In the genomic region with DNA sequence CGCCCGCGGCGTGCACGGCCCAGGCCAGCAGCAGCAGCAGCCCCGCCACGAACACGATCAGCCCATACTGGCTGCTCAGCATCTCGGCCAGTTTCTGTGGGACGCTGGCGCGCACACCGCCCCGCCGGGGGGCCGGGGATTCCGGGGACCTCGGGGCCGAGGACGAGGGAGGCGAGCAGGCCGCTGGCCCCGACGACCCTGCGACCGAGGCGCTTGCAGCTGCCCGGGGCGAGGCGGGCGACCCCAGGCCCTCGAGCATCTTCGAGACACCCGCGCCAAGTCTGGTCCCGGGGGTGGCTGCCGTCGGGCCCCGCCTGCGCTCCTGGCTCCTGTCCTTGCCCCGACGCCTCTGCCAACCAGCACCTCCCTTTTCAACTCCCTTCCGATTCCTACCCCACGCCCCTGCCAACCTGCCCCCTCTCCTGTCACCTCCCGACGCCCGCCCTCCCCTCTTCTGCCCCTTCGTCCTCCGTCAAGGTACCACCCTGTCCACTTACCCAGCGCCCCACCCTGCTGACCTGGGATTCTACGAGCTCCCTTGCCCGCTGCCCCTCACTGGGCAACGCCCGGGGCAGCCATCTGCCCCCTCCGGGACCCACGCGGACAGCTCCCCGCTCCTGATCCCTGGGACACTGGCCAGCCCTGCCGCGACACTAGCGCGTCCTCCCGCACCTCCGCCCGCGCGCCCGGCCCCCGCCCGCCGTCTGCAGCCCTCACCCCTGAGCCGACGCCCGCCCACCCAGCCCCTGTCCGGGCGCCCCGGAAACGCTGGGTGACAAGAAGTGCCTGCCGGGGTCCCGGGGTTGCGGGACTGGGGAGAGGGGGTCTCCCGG, we compare ENCODE assay signal across 25 cellular contexts. TPM values are rescaled to one million over a fixed set of nuclear protein-coding genes. Genes with fewer than 3 reads are reported as not detected.
DNase-seq lines count a peak whose midpoint lies in the region; ATAC-seq, FAIRE-seq and TF ChIP-seq lines count a peak whose summit lies in the region.
"Had no signal": no experiment of that assay in that cellular context is flagged by ENCODE, and none has a peak within 500 bp of the region (broad histone marks: within the 10 kb centered on the region; RNA-seq: fewer than 3 reads in every experiment).

A gene with protein sequence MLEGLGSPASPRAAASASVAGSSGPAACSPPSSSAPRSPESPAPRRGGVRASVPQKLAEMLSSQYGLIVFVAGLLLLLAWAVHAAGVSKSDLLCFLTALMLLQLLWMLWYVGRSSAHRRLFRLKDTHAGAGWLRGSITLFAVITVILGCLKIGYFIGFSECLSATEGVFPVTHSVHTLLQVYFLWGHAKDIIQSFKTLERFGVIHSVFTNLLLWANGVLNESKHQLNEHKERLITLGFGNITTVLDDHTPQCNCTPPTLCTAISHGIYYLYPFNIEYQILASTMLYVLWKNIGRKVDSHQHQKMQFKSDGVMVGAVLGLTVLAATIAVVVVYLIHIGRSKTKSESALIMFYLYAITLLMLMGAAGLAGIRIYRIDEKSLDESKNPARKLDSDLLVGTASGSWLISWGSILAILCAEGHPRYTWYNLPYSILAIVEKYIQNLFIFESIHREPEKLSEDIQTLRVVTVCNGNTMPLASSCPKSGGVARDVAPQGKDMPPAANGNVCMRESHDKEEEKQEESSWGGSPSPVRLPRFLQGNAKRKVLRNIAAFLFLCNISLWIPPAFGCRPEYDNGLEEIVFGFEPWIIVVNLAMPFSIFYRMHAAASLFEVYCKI (minus strand): TSS at position 324 of the 833 bp plus-strand sequence. CDS start 65 bp downstream, at position 259.

- no peak for TF ChIP-seq EP300 in H1 (IDR thresholded peaks at IDR 0.05; ENCODE audit: borderline replicate concordance in 1 of 2, low read depth in 2 of 2, low read length in 2 of 2)

- no peaks in the 10 kb centered on the region for H3K79me2 ChIP-seq in H1 (ENCODE audit: control insufficient read depth in 1 of 2, insufficient read depth in 2 of 2, low read length in 2 of 2)

- H4K5ac ChIP-seq in H1 (ENCODE audit: insufficient read length, low read depth, low read length) = no peak within 1 kb of the TSS

- no peak for TF ChIP-seq RAD21 in H1 (IDR thresholded peaks at IDR 0.05 in 1 of 2, conservative IDR thresholded peaks at IDR 0.05 in 1 of 2; ENCODE audit: low read depth in 2 of 2, low read length in 2 of 2)

- H3K9me3 ChIP-seq in CD4-positive, CD25-positive, alpha-beta regulatory T cell (ENCODE audit: control insufficient read depth in 2 of 2, low read length in 2 of 2) = no peaks in the 10 kb centered on the region
- H3K9me3 ChIP-seq in HUES48 (ENCODE audit: control insufficient read depth, insufficient read depth, low read length) (no peaks in the 10 kb centered on the region), H1 (ENCODE audit: insufficient read depth in 2 of 2, low read depth in 1 of 2, low read length in 1 of 2) (peaks cover 0 to 5% of the 10 kb centered on the region in 2 experiments; a peak in 1 of 4 replicates)
- H3K9me3 ChIP-seq: neutrophil, upper lobe of right lung had no signal

- H4K91ac ChIP-seq in H1 (replicated peaks; ENCODE audit: insufficient read length, low read length) = no peak within 1 kb of the TSS

- H3K27me3 Mint-ChIP-seq in CD4-positive, CD25-positive, alpha-beta regulatory T cell = peaks cover 44% of the 10 kb centered on the region
- peaks cover 37 to 69% (median 51%) of the 10 kb centered on the region in 5 donors for H3K27me3 Mint-ChIP-seq in naive thymus-derived CD8-positive, alpha-beta T cell
- H3K27me3 Mint-ChIP-seq in stimulated activated naive B cell treated with anti-CD40 and anti-IgM and Interleukin-4, amounts not matched to agents 10 μg/mL and 1 μg/mL and 100 μg/mL, for 72 hours = peaks cover 65 to 79% of the 10 kb centered on the region in 2 donors

- no peaks in the 10 kb centered on the region; the same call in 1 of the 2 replicates for H3K23me2 ChIP-seq in H1 (ENCODE audit: low read depth, low read length)

- H3K4me1 Mint-ChIP-seq in CD4-positive, CD25-positive, alpha-beta regulatory T cell = peaks cover 0 to 13% (median 1%) of the 10 kb centered on the region in 4 donors
- H3K4me1 Mint-ChIP-seq in naive thymus-derived CD8-positive, alpha-beta T cell = peaks cover 9 to 22% (median 9%) of the 10 kb centered on the region in 4 donors
- H3K4me1 Mint-ChIP-seq in stimulated activated naive B cell treated with anti-CD40 and anti-IgM and Interleukin-4, amounts not matched to agents 10 μg/mL and 1 μg/mL and 100 μg/mL, for 72 hours = peaks cover 10 to 13% of the 10 kb centered on the region in 2 donors

- peak within 1 kb of the TSS; percentile 16 to 62 for H3K4me2 ChIP-seq in H1 (ENCODE audit: insufficient read depth in 1 of 2, low read depth in 2 of 2, low read length in 2 of 2)

- no peak within 1 kb of the TSS for H3K23ac ChIP-seq in H1 (ENCODE audit: insufficient read length)

- H3K27ac Mint-ChIP-seq in CD4-positive, CD25-positive, alpha-beta regulatory T cell = no peak within 1 kb of the TSS
- peak within 1 kb of the TSS in 1 of 10 donors; percentile 80 for H3K27ac Mint-ChIP-seq in naive thymus-derived CD8-positive, alpha-beta T cell
- no peak within 1 kb of the TSS for H3K27ac Mint-ChIP-seq in stimulated activated naive B cell treated with anti-CD40 and anti-IgM and Interleukin-4, amounts not matched to agents 10 μg/mL and 1 μg/mL and 100 μg/mL, for 72 hours
- H3K27ac Mint-ChIP-seq: activated naive CD4-positive, alpha-beta T cell treated with anti-CD3 and anti-CD28 coated beads, Interleukin-2, amount 50 U/mL, for 72 hours had no signal

- H3K36me3 ChIP-seq in CD4-positive, CD25-positive, alpha-beta regulatory T cell (ENCODE audit: control insufficient read depth, insufficient read depth, low read length) = no peaks in the 10 kb centered on the region
- H3K36me3 ChIP-seq in HUES48 (ENCODE audit: control insufficient read depth, insufficient read depth, low read length) (no peaks in the 10 kb centered on the region), H1 (ENCODE audit: control insufficient read depth in 2 of 4, insufficient read depth in 4 of 4, low read length in 3 of 4) (peaks cover 0 to 6% (median 0%) of the 10 kb centered on the region in 4 experiments; a peak in 1 of 8 replicates)
- H3K36me3 ChIP-seq: neutrophil, stomach, upper lobe of right lung had no signal

- H2BK15ac ChIP-seq in H1 (ENCODE audit: low read length) = no peak within 1 kb of the TSS

- H3K9me3 Mint-ChIP-seq in CD4-positive, CD25-positive, alpha-beta regulatory T cell = peaks cover 0 to 9% (median 0%) of the 10 kb centered on the region in 7 donors
- peaks cover 0 to 9% (median 0%) of the 10 kb centered on the region in 9 donors for H3K9me3 Mint-ChIP-seq in naive thymus-derived CD8-positive, alpha-beta T cell
- H3K9me3 Mint-ChIP-seq in stimulated activated naive B cell treated with anti-CD40 and anti-IgM and Interleukin-4, amounts not matched to agents 10 μg/mL and 1 μg/mL and 100 μg/mL, for 72 hours = peaks cover 0 to 9% of the 10 kb centered on the region in 2 donors

- CTCF ChIA-PET in H1 (lab: Charles Lee; ENCODE audit: partially characterized antibody) = interaction anchor here (0.7 kb wide), 1 partner anchor 1972 kb away, joined by 3 read pairs; no protein-coding TSS in a partner anchor

- no peak within 1 kb of the TSS for H3K18ac ChIP-seq in H1 (ENCODE audit: extremely low read depth, low read length)

- no peaks in the 10 kb centered on the region for H3K79me1 ChIP-seq in H1 (ENCODE audit: low read depth, low read length)

- no peak within 1 kb of the TSS for H2BK5ac ChIP-seq in H1 (ENCODE audit: low read depth, low read length)

- H2BK12ac ChIP-seq in H1 (ENCODE audit: low read depth, low read length) = no peak within 1 kb of the TSS

- FAIRE-seq in H1 (lab: Jason Lieb, UNC) = no peak
- FAIRE-seq: bronchial epithelial cell, islet of Langerhans had no signal

- no peak for ATAC-seq in CD4-positive, CD25-positive, alpha-beta regulatory T cell (ENCODE audit: low read depth in 2 of 2)
- no peak for ATAC-seq in naive thymus-derived CD8-positive, alpha-beta T cell
- ATAC-seq in HG02970 (IDR thresholded peaks at IDR 0.05; ENCODE audit: low FRiP score, unreplicated experiment) = no peak
- ATAC-seq in stimulated activated naive B cell treated with anti-CD40 and anti-IgM and Interleukin-4, amounts not matched to agents 10 μg/mL and 1 μg/mL and 100 μg/mL, for 72 hours (replicated peaks) = no peak
- ATAC-seq: activated naive CD4-positive, alpha-beta T cell treated with anti-CD3 and anti-CD28 coated beads, Interleukin-2, amount 50 U/mL, for 72 hours; esophagus mucosa; upper lobe of right lung had no signal

- no peak within 1 kb of the TSS for H3K27ac ChIP-seq in CD4-positive, CD25-positive, alpha-beta regulatory T cell (ENCODE audit: insufficient read depth, low read length, poor library complexity, severe bottlenecking)
- H3K27ac ChIP-seq in HUES48 (ENCODE audit: low read depth, low read length) (no peak within 1 kb of the TSS), H1 (ENCODE audit: low read depth, low read length) (no peak within 1 kb of the TSS)
- H3K27ac ChIP-seq: dorsolateral prefrontal cortex, neutrophil, stomach, upper lobe of right lung had no signal

- H2BK120ac ChIP-seq in H1 (replicated peaks; ENCODE audit: low read depth, low read length) = no peak within 1 kb of the TSS

- no peak within 1 kb of the TSS for H3K4me3 ChIP-seq in CD4-positive, CD25-positive, alpha-beta regulatory T cell (ENCODE audit: low read depth, low read length)
- peak within 1 kb of the TSS; percentile 44 for H3K4me3 ChIP-seq in HUES48 (ENCODE audit: low read depth, low read length)
- H3K4me3 ChIP-seq in H1 (ENCODE audit: extremely low read depth in 1 of 4, insufficient read depth in 2 of 4, low read depth in 3 of 4, low read length in 4 of 4) = peak within 1 kb of the TSS; percentile 10 to 53 (median 22); a peak in 6 of 8 replicates
- H3K4me3 ChIP-seq: stomach, upper lobe of right lung had no signal

- no peaks in the 10 kb centered on the region for H4K20me1 ChIP-seq in H1 (replicated peaks in 1 of 2; ENCODE audit: control insufficient read depth in 1 of 2, insufficient read depth in 2 of 2, low read length in 2 of 2)

- no peak for TF ChIP-seq CTCF in H1 (IDR thresholded peaks at IDR 0.05; ENCODE audit: control extremely low read depth in 1 of 3, insufficient read depth in 1 of 3, low read depth in 1 of 3, low read length in 3 of 3)

- DNase-seq in CD4-positive, CD25-positive, alpha-beta regulatory T cell = no peak
- DNase-seq in H1 (ENCODE audit: low read depth in 1 of 2, low spot score in 2 of 2) (no peak), NCI-H524 treated with DMSO at 0.1 percent for 48 hours (lab: John Stamatoyannopoulos, UW) (no peak)
- no peak for DNase-seq in naive thymus-derived CD8-positive, alpha-beta T cell
- no peak for DNase-seq in stimulated activated naive B cell treated with anti-CD40 and anti-IgM and Interleukin-4, amounts not matched to agents 10 μg/mL and 1 μg/mL and 100 μg/mL, for 72 hours
- no peak for DNase-seq in stimulated activated CD8-positive, alpha-beta memory T cell treated with anti-CD3 and anti-CD28 coated beads, Interleukin-4, amount 100 ng/mL, for 48 hours
- DNase-seq: activated CD4-positive, alpha-beta T cell treated with anti-CD3 and anti-CD28 coated beads, Interleukin-2, amount 50 U/mL, for 48 hours; activated T-cell treated with anti-CD3 and anti-CD28 coated beads for 4 hours; DND-41; dorsolateral prefrontal cortex; NCI-H2081; stimulated activated CD4-positive, alpha-beta T cell treated with anti-CD3 and anti-CD28 coated beads, Interleukin-15, amount 100 ng/mL, for 24 hours; stomach; upper lobe of right lung had no signal

- H2AK5ac ChIP-seq in H1 (ENCODE audit: low read depth, low read length) = no peak within 1 kb of the TSS

- H3K9ac ChIP-seq in HUES48 (ENCODE audit: low read depth, low read length) (no peak within 1 kb of the TSS), H1 (replicated peaks in 1 of 4; ENCODE audit: extremely low read depth in 1 of 4, low read depth in 3 of 4, low read length in 3 of 4) (no peak within 1 kb of the TSS)

- no peak within 1 kb of the TSS for H2BK20ac ChIP-seq in H1 (ENCODE audit: low read length)

- no peak within 1 kb of the TSS for H3K56ac ChIP-seq in H1 (replicated peaks; ENCODE audit: insufficient read length, low read depth, low read length)

- H3K27me3 ChIP-seq in CD4-positive, CD25-positive, alpha-beta regulatory T cell (ENCODE audit: control insufficient read depth, insufficient read depth, low read length) = peaks cover 2% of the 10 kb centered on the region
- peaks cover 73% of the 10 kb centered on the region for H3K27me3 ChIP-seq in HUES48 (ENCODE audit: control insufficient read depth, insufficient read depth, low read length)
- peaks cover 40 to 59% (median 52%) of the 10 kb centered on the region in 4 experiments for H3K27me3 ChIP-seq in H1 (replicated peaks in 1 of 4; ENCODE audit: control insufficient read depth in 3 of 4, extremely low read depth in 1 of 4, insufficient read depth in 3 of 4, low read length in 3 of 4)

- peak within 1 kb of the TSS; percentile 5; the same call in 1 of the 2 replicates for H4K8ac ChIP-seq in H1 (ENCODE audit: extremely low read depth, insufficient read depth, low read length)

- POLR2A ChIA-PET in H1 (lab: Charles Lee; ENCODE audit: partially characterized antibody) = no interaction called here
- POLR2A ChIA-PET in naive thymus-derived CD8-positive, alpha-beta T cell (lab: Charles Lee) = no interaction called here

- H3K14ac ChIP-seq in H1 (ENCODE audit: insufficient read length) = no peak within 1 kb of the TSS

- H2AFZ ChIP-seq in H1 (ENCODE audit: low read length) = no peak within 1 kb of the TSS

- no peak within 1 kb of the TSS for H3K4ac ChIP-seq in H1 (replicated peaks; ENCODE audit: insufficient read length, low read depth, low read length)

- no peaks in the 10 kb centered on the region for H3K4me1 ChIP-seq in CD4-positive, CD25-positive, alpha-beta regulatory T cell (ENCODE audit: control insufficient read depth, insufficient read depth, low read length, poor library complexity, severe bottlenecking)
- H3K4me1 ChIP-seq in HUES48 (ENCODE audit: control insufficient read depth, insufficient read depth, low read length) = 0 out of 2 replicates have a peak, but pooled peaks cover 2% of the 10 kb centered on the region
- peaks cover 0 to 2% (median under 1%) of the 10 kb centered on the region in 4 experiments; a peak in 2 of 7 replicates for H3K4me1 ChIP-seq in H1 (replicated peaks in 1 of 4; ENCODE audit: control insufficient read depth in 3 of 4, insufficient read depth in 4 of 4, low read length in 3 of 4)
- H3K4me1 ChIP-seq: upper lobe of right lung had no signal

- no peak for TF ChIP-seq POLR2A in H1 (IDR thresholded peaks at IDR 0.05; ENCODE audit: control extremely low read depth in 1 of 2, low read depth in 2 of 2, low read length in 2 of 2)

- H3K36me3 Mint-ChIP-seq in CD4-positive, CD25-positive, alpha-beta regulatory T cell = peaks cover 3% of the 10 kb centered on the region
- peaks cover 0 to 11% (median 2%) of the 10 kb centered on the region in 3 donors for H3K36me3 Mint-ChIP-seq in naive thymus-derived CD8-positive, alpha-beta T cell
- peaks cover 7 to 12% of the 10 kb centered on the region in 2 donors for H3K36me3 Mint-ChIP-seq in stimulated activated naive B cell treated with anti-CD40 and anti-IgM and Interleukin-4, amounts not matched to agents 10 μg/mL and 1 μg/mL and 100 μg/mL, for 72 hours

- WGBS in H1 (ENCODE audit: extremely low coverage in 1 of 2, insufficient coverage in 1 of 2, insufficient read length in 1 of 2, insufficient replicate concordance in 2 of 2, low coverage in 1 of 2, low lambda C conversion rate in 2 of 2, missing lambda C conversion rate in 1 of 2), 2 experiments = 30% methylated on average over 4 of the region's 82 CpGs; no CpG with 5 or more reads in 1 of the 2 experiments

- H3K4me3 Mint-ChIP-seq in CD4-positive, CD25-positive, alpha-beta regulatory T cell = peak within 1 kb of the TSS in 3 of 4 donors; percentile 19 to 56 (median 50)
- H3K4me3 Mint-ChIP-seq in naive thymus-derived CD8-positive, alpha-beta T cell = peak within 1 kb of the TSS in 9 of 10 donors; percentile 9 to 79 (median 61)
- H3K4me3 Mint-ChIP-seq in stimulated activated naive B cell treated with anti-CD40 and anti-IgM and Interleukin-4, amounts not matched to agents 10 μg/mL and 1 μg/mL and 100 μg/mL, for 72 hours = peak within 1 kb of the TSS in 1 of 2 donors; percentile 30

RNA-seq across cellular contexts. Expression of the gene that starts here (rescaled TPM):
- not detected for total RNA-seq in CD4-positive, CD25-positive, alpha-beta regulatory T cell
- polyA plus RNA-seq in CD4-positive, CD25-positive, alpha-beta regulatory T cell = not detected
- not detected in 2 replicates for total RNA-seq in H1 (2021; fragmentation: NEBNext Ultra II Directional; extraction: Animal tissue kit (Norgen Biotek cat#: 25700))
- polyA plus RNA-seq in H1 (2011; rRNA removed) = not detected in 2 replicates
- not detected for polyA plus RNA-seq in H1 (2011; cell fraction: cytosol; rRNA removed)
- polyA plus RNA-seq in H1 (2011; cell fraction: nucleus; rRNA removed) = not detected
- not detected in 4 replicates for polyA plus RNA-seq in H1 (2012, experiment 1 of 2)
- not detected for polyA plus RNA-seq in H1 (2012, experiment 2 of 2)
- polyA plus RNA-seq in H1 (2013, experiment 1 of 2) = 0.02 TPM
- not detected for polyA plus RNA-seq in H1 (2013, experiment 2 of 2)
- not detected in 2 replicates for polyA minus RNA-seq in H1 (2011; rRNA and poly(A)+ RNA removed)
- polyA minus RNA-seq in H1 (2011; cell fraction: cytosol; rRNA and poly(A)+ RNA removed) = not detected
- not detected for polyA minus RNA-seq in H1 (2011; cell fraction: nucleus; rRNA and poly(A)+ RNA removed)
- total RNA-seq in naive thymus-derived CD8-positive, alpha-beta T cell = not detected
- not detected for polyA plus RNA-seq in naive thymus-derived CD8-positive, alpha-beta T cell
- total RNA-seq: activated naive CD4-positive, alpha-beta T cell treated with anti-CD3 and anti-CD28 coated beads, Interleukin-2, amount 50 U/mL, for 72 hours; bronchial epithelial cell; dorsolateral prefrontal cortex; H4; lung microvascular endothelial cell; renal cortical epithelial cell; stomach; upper lobe of right lung had no signal
- polyA plus RNA-seq: AG04450, stomach had no signal
